8 cellular contexts compared by ENCODE assay signal in the genomic region with DNA sequence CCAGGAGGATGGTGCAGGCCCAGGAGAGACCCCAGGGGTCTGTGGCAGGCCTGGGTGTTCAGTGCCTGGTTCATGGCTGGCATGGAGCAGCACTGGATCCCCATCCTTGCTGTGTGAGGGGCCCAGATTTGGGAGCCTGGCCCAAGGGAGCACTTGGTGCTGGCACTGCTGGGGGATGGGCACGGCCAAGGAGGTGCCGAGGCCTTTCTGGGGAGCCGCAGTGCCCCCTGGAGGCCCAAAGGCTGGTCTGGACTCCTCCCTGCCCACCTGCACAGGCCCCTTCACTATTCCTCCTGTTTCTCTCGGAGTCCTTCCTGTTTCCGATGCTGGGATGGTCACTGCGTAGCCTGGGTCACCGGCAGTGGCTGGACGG. TPM values are rescaled to one million over a fixed set of nuclear protein-coding genes. Genes with fewer than 3 reads are reported as not detected.
DNase-seq lines count a peak whose midpoint lies in the region; ATAC-seq and TF ChIP-seq lines count a peak whose summit lies in the region.

No MANE protein-coding gene starts in this region.

- no peaks in the 10 kb centered on the region for H3K36me3 ChIP-seq in skeletal muscle satellite cell (ENCODE audit: insufficient read depth, low read length)
- no peaks in the 10 kb centered on the region for H3K36me3 ChIP-seq in testis (ENCODE audit: low read depth, missing control alignments)

- H3K9me3 Mint-ChIP-seq in activated T-cell treated with anti-CD3 and anti-CD28 coated beads, Interleukin-2, amount 50 U/mL, for 4 hours, result no peaks in the 10 kb centered on the region
- H3K9me3 Mint-ChIP-seq in T-helper 2 cell treated with Interferon-gamma antibody and Interleukin-4, amounts not matched to agents 5 μg/mL and 100 μg/mL, for 36 hours, result no peaks in the 10 kb centered on the region

- no peak overlapping the region for H3K27ac Mint-ChIP-seq in T-helper 2 cell treated with Interferon-gamma antibody and Interleukin-4, amounts not matched to agents 5 μg/mL and 100 μg/mL, for 36 hours

- no peak overlapping the region for H3K9ac ChIP-seq in skeletal muscle satellite cell (ENCODE audit: low read depth, low read length)

- ATAC-seq in activated T-cell treated with anti-CD3 and anti-CD28 coated beads, Interleukin-2, amount 50 U/mL, for 4 hours, result no peak

- peaks cover 8% of the 10 kb centered on the region for H3K4me1 ChIP-seq in skeletal muscle satellite cell (ENCODE audit: control insufficient read depth, insufficient read depth, low read length)
- H3K4me1 ChIP-seq in testis, result peaks cover 14% of the 10 kb centered on the region

- peaks cover 11% of the 10 kb centered on the region for H3K4me1 Mint-ChIP-seq in activated T-cell treated with anti-CD3 and anti-CD28 coated beads, Interleukin-2, amount 50 U/mL, for 4 hours (ENCODE audit: low read depth)
- H3K4me1 Mint-ChIP-seq in T-helper 2 cell treated with Interferon-gamma antibody and Interleukin-4, amounts not matched to agents 5 μg/mL and 100 μg/mL, for 36 hours (ENCODE audit: low read depth), result peaks cover 6% of the 10 kb centered on the region

- peak overlapping the region; percentile 82 for H3K4me2 ChIP-seq in skeletal muscle satellite cell (ENCODE audit: low read length)

- H3K27me3 ChIP-seq in dorsolateral prefrontal cortex, result no peaks in the 10 kb centered on the region
- no peaks in the 10 kb centered on the region for H3K27me3 ChIP-seq in skeletal muscle satellite cell (ENCODE audit: control insufficient read depth, insufficient read depth, low read length)
- H3K27me3 ChIP-seq in testis, result no peaks in the 10 kb centered on the region

- intact Hi-C loops in dorsolateral prefrontal cortex (cut with DNase I) (no loop called here), testis (cut with DNase I; ENCODE audit: low total_unique reads) (no loop called here)

- no peak for DNase-seq in activated T-cell treated with anti-CD3 and anti-CD28 coated beads, Interleukin-2, amount 50 U/mL, for 4 hours
- DNase-seq in activated T-cell treated with anti-CD3 and anti-CD28 coated beads for 4 hours (no peak), NB4 (ENCODE audit: low read depth) (peak; percentile 65), dorsolateral prefrontal cortex (peak in 2 of 10 donors; percentile 23 to 41), testis (no peak), COLO829 (ENCODE audit: low spot score) (no peak)
- DNase-seq in T-helper 2 cell treated with Interferon-gamma antibody and Interleukin-4, amounts not matched to agents 5 μg/mL and 100 μg/mL, for 36 hours (ENCODE audit: low spot score), result no peak

- H3K27ac ChIP-seq in dorsolateral prefrontal cortex (no peak overlapping the region), testis (no peak overlapping the region)

- H3K9me3 ChIP-seq in skeletal muscle satellite cell (replicated peaks; ENCODE audit: low read length), result no peaks in the 10 kb centered on the region
- H3K9me3 ChIP-seq in testis, result no peaks in the 10 kb centered on the region

- H3K4me3 Mint-ChIP-seq in activated T-cell treated with anti-CD3 and anti-CD28 coated beads, Interleukin-2, amount 50 U/mL, for 4 hours, result peak overlapping the region; percentile 21
- H3K4me3 Mint-ChIP-seq in T-helper 2 cell treated with Interferon-gamma antibody and Interleukin-4, amounts not matched to agents 5 μg/mL and 100 μg/mL, for 36 hours, result no peak overlapping the region

- TF ChIP-seq POLR2A in NB4 (IDR thresholded peaks at IDR 0.05; ENCODE audit: extremely low read depth, insufficient read length) (no peak), testis (IDR thresholded peaks at IDR 0.05) (no peak)

- H3K27me3 Mint-ChIP-seq in activated T-cell treated with anti-CD3 and anti-CD28 coated beads, Interleukin-2, amount 50 U/mL, for 4 hours (ENCODE audit: low read depth), result peaks cover 8% of the 10 kb centered on the region
- peaks cover 12% of the 10 kb centered on the region for H3K27me3 Mint-ChIP-seq in T-helper 2 cell treated with Interferon-gamma antibody and Interleukin-4, amounts not matched to agents 5 μg/mL and 100 μg/mL, for 36 hours (ENCODE audit: low read depth)

- 75% methylated on average over 8 of the region's 8 CpGs; no CpG with 5 or more reads in 1 of the 2 donors for WGBS in testis, 2 donors

- H3K4me3 ChIP-seq in NB4 (ENCODE audit: low read depth, low read length) (peak overlapping the region; percentile 95), dorsolateral prefrontal cortex (no peak overlapping the region), skeletal muscle satellite cell (ENCODE audit: low read length) (no peak overlapping the region), testis (no peak overlapping the region)

- TF ChIP-seq CTCF in NB4 (IDR thresholded peaks at IDR 0.05; ENCODE audit: low read depth, low read length), result peak; percentile 60
- TF ChIP-seq CTCF in dorsolateral prefrontal cortex (IDR thresholded peaks at IDR 0.05 in 54 of 56, conservative IDR thresholded peaks at IDR 0.05 in 2 of 56; ENCODE audit: low read depth in 1 of 56, partially characterized antibody in 56 of 56), result peak in 29 of 56 donors; percentile 10 to 45 (median 30)
- peak in 1 of 3 experiments; percentile 13 for TF ChIP-seq CTCF in testis (IDR thresholded peaks at IDR 0.05)

- H3K36me3 Mint-ChIP-seq in activated T-cell treated with anti-CD3 and anti-CD28 coated beads, Interleukin-2, amount 50 U/mL, for 4 hours (ENCODE audit: insufficient read depth), result peaks cover 2% of the 10 kb centered on the region
- no peaks in the 10 kb centered on the region for H3K36me3 Mint-ChIP-seq in T-helper 2 cell treated with Interferon-gamma antibody and Interleukin-4, amounts not matched to agents 5 μg/mL and 100 μg/mL, for 36 hours (ENCODE audit: low read depth)

RNA-seq across cellular contexts. Expression of gene LRCOL1, which starts 48.6 kb away (rescaled TPM):
- total RNA-seq in activated T-cell treated with anti-CD3 and anti-CD28 coated beads, Interleukin-2, amount 50 U/mL, for 4 hours, result not detected
- 1 to 10 TPM in 11 of 120 experiments, under 1 TPM in 14, not detected in 95; 0.57 to 2.1 (median 0.86) TPM for total RNA-seq in dorsolateral prefrontal cortex
- total RNA-seq in skeletal muscle satellite cell (2012; rRNA removed), result not detected in 2 replicates
- under 1 TPM in 1 of 2 donors, not detected in 1; 0.81 TPM for total RNA-seq in testis
- polyA plus RNA-seq in testis (ENCODE audit: insufficient read depth, low read depth, low replicate concordance), result 1.6 TPM

RNA-seq across cellular contexts. Expression of gene P2RX2, which starts 56.8 kb away (rescaled TPM):
- total RNA-seq in activated T-cell treated with anti-CD3 and anti-CD28 coated beads, Interleukin-2, amount 50 U/mL, for 4 hours, result not detected
- total RNA-seq in dorsolateral prefrontal cortex (1 to 10 TPM in 1 of 120 experiments, under 1 TPM in 11, not detected in 108; 0.25 to 1.3 (median 0.45) TPM), testis (1 to 10 TPM; 2.2 to 2.7 TPM)
- total RNA-seq in skeletal muscle satellite cell (2012; rRNA removed), result not detected in 2 replicates
- polyA plus RNA-seq in testis (ENCODE audit: insufficient read depth, low read depth, low replicate concordance), result 3.0 TPM
